ENCODE assay signal across 12 cellular contexts in the genomic region with DNA sequence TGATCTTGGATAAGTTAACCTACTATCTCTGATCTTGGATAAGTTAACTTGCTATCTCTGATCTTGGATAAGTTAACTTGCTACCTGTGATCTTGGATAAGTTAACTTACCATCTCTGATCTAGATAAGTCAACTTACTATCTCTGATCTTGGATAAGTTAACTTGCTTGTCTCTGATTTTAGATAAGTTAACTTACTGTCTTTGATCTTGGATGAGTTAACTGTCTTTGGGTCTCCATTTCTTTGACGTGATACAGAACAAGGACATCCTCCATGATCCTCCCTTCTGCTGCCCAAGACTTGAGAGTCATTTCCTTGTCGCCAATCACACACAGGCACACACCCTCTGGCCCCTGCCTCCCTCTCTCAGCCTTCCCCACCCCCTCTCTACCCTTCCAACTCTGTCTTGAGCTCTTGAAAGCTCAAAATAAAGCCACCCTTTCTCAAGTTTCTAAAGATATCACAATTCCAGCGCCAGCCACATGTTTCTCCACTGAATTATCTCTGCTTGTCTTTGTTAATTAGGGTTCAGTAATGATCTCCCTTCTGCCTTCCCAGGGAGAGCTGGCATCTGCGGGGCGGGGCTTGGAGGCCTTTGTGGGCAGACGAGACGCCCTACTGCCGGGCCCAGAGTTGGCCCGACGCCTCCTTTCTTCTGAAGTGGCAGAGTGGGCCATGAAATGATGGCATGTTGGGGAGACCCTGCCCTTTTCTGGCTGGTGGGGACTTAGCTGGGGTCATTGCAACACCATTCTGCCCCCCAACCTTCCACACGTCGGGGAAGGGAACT.
A peak's percentile ranks its signal among the peaks of the same experiment; 100 is the strongest.
DNase-seq lines count a peak whose midpoint lies in the region; ATAC-seq and TF ChIP-seq lines count a peak whose summit lies in the region.
"Had no signal": no experiment of that assay in that cellular context is flagged by ENCODE, and none has a peak within 500 bp of the region (broad histone marks: within the 10 kb centered on the region; RNA-seq: fewer than 3 reads in every experiment).

No MANE protein-coding gene starts in this region.

- no peaks in the 10 kb centered on the region for H3K27me3 ChIP-seq in heart left ventricle
- H3K27me3 ChIP-seq: adrenal gland had no signal

- H3K4me3 ChIP-seq in heart left ventricle = no peak overlapping the region
- H3K4me3 ChIP-seq: adrenal gland had no signal

- H3K36me3 ChIP-seq in heart left ventricle = no peaks in the 10 kb centered on the region
- H3K36me3 ChIP-seq: adrenal gland had no signal

- ATAC-seq in heart left ventricle = peak in 3 of 4 donors; percentile 55 to 64 (median 55)
- no peak for ATAC-seq in GM18519 (IDR thresholded peaks at IDR 0.05; ENCODE audit: low FRiP score, unreplicated experiment)

- peak overlapping the region in 3 of 12 donors; percentile 13 to 29 (median 19) for H3K27ac ChIP-seq in heart left ventricle
- H3K27ac ChIP-seq: adrenal gland had no signal

- peaks cover 0 to 6% (median 0%) of the 10 kb centered on the region in 12 donors for H3K4me1 ChIP-seq in heart left ventricle

- 46 to 72% (median 61%) methylated on average over 11 to 12 of the region's 12 CpGs for WGBS in heart left ventricle, 4 donors

- TF ChIP-seq POLR2A in heart left ventricle (IDR thresholded peaks at IDR 0.05) = no peak

- no peaks in the 10 kb centered on the region for H3K9me3 ChIP-seq in heart left ventricle
- H3K9me3 ChIP-seq: adrenal gland had no signal

- intact Hi-C loops in heart left ventricle (cut with DNase I) = loop anchor here in 1 of 10 donors (10.0 kb wide), 1 partner anchor 58 kb away; no protein-coding TSS in a partner anchor

- TF ChIP-seq CTCF in heart left ventricle (IDR thresholded peaks at IDR 0.05) = no peak

- peak; percentile 91 for DNase-seq in DMS 273 treated with DMSO at 0.1 percent for 48 hours (lab: John Stamatoyannopoulos, UW)
- DNase-seq in OCI-M1 (lab: John Stamatoyannopoulos, UW) = peak; percentile 72
- peak in 2 of 5 donors; percentile 28 to 50 for DNase-seq in heart left ventricle
- DNase-seq in retina = peak; percentile 57
- DNase-seq in NCI-H2196 (lab: John Stamatoyannopoulos, UW; ENCODE audit: unreplicated experiment) = no peak
- no peak for DNase-seq in NCI-H1092 treated with DMSO at 0.1 percent for 48 hours (lab: John Stamatoyannopoulos, UW)
- no peak for DNase-seq in NCI-H1930 (lab: John Stamatoyannopoulos, UW)
- DNase-seq: activated CD4-positive, CD25-positive, alpha-beta regulatory T cell; adrenal gland; CD8-positive, alpha-beta memory T cell; NCI-H774 had no signal

Comparison
In these comparisons a context has a peak if more than half of its experiments do, and no peak if none do; other contexts are left out.
1. DNase-seq: peak in DMS 273 treated with DMSO at 0.1 percent for 48 hours (single experiment), OCI-M1 (single experiment) and retina (single experiment); none in NCI-H2196 (single experiment), NCI-H1092 treated with DMSO at 0.1 percent for 48 hours (single experiment) and NCI-H1930 (0 of 2).